7 cellular contexts compared by ENCODE assay signal in the genomic region with DNA sequence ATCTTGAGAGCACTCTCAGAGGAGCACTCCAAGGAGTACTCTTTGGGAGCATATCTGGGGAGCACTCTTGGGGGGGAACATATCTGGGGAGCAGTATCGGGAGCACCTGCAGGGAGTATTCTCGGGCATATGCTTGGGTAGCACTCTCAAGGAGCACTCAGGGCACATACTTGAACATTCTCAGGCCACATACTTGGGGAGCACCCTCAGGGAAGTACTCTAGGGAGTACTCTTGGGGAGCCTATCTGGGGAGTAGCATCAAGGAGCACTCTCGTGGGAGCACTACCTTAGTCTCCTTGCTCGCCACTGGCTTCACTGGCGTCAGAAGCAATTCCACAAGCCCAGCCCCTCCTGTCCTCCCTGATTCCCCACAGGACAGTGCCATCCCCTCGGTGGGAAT.
"Had no signal": no experiment of that assay in that cellular context is flagged by ENCODE, and none has a peak within 500 bp of the region (broad histone marks: within the 10 kb centered on the region; RNA-seq: fewer than 3 reads in every experiment).

No MANE protein-coding gene starts in this region.

- H2AFZ ChIP-seq: GM23338 had no signal

- H3K4me3 ChIP-seq: GM23338 had no signal

- DNase-seq: H9, HCEC 1CT, KG1 had no signal

- ATAC-seq: GM23338 had no signal

- H3K4me2 ChIP-seq: GM23338 had no signal

- FAIRE-seq: H1, H54, HTR-8/SVneo had no signal
